ENCODE assay signal across 24 cellular contexts in the genomic region with DNA sequence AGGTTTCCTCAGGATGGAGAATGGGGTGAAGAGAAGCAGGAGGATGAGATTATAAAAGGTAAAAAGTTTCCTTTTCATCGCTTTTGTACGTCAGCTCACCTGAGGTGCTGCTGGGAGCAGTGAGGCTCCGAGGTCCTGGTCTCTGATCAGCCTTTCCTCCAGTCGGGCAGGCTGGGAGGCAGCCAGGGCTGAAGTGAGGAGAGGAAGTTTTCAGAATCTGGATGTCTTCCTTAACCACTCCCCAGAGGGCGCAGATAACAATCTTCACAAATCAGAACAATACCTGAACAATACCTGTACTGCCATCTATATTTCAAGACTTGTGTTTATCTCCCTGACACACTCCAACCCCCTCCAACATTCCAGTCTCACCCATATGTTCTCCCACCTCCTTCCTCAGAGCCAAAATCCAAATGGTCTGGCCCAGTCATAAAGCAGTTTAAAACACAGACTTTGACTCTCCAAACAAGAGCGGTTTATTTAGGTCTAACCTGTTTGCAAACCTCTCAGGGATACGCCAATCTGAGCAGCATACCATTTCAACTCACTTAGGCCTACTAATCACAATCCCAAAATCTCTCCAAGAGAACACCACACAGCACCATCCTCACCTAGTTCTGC. TPM values are rescaled to one million over a fixed set of nuclear protein-coding genes. Genes with fewer than 3 reads are reported as not detected.
DNase-seq lines count a peak whose midpoint lies in the region; ATAC-seq, FAIRE-seq and TF ChIP-seq lines count a peak whose summit lies in the region.
"Had no signal": no experiment of that assay in that cellular context is flagged by ENCODE, and none has a peak within 500 bp of the region (broad histone marks: within the 10 kb centered on the region; RNA-seq: fewer than 3 reads in every experiment).

No MANE protein-coding gene starts in this region.

- peaks cover 60% of the 10 kb centered on the region for H3K36me3 Mint-ChIP-seq in activated T-helper 17 cell treated with anti-CD3 and anti-CD28 coated beads, Interleukin-2, amount 50 U/mL, for 72 hours (ENCODE audit: low read depth)

- DNase-seq in keratinocyte (ENCODE audit: low read depth, low spot score) = no peak
- DNase-seq in prostate gland (ENCODE audit: low spot score) = no peak
- DNase-seq in HPDE6-E6E7 (ENCODE audit: extremely low spot score) = no peak
- DNase-seq in CD1c-positive myeloid dendritic cell (ENCODE audit: extremely low spot score) = no peak
- DNase-seq in iPS-NIHi7 (ENCODE audit: extremely low spot score) = no peak
- DNase-seq: CD4-positive, alpha-beta memory T cell; COR-L47; DMS53; Kasumi-1; NCI-H1105 treated with DMSO at 0.1 percent for 48 hours; NCI-H146; NCI-H1930; NCI-H446; NCI-H524 treated with DMSO at 0.1 percent for 48 hours; NCI-H774; PC-3 had no signal

- H3K4me1 ChIP-seq in HUES48 (ENCODE audit: control insufficient read depth, insufficient read depth, low read length) = peaks cover 33% of the 10 kb centered on the region
- H3K4me1 ChIP-seq in keratinocyte (ENCODE audit: control insufficient read depth, extremely low read depth, insufficient read depth, low read length) = no peaks in the 10 kb centered on the region
- H3K4me1 ChIP-seq in prostate gland (replicated peaks) = peaks cover 8% of the 10 kb centered on the region
- H3K4me1 ChIP-seq: SJSA1 had no signal

- H3K4me3 Mint-ChIP-seq in activated T-helper 17 cell treated with anti-CD3 and anti-CD28 coated beads, Interleukin-2, amount 50 U/mL, for 72 hours = no peak overlapping the region

- H3K4me1 Mint-ChIP-seq in activated T-helper 17 cell treated with anti-CD3 and anti-CD28 coated beads, Interleukin-2, amount 50 U/mL, for 72 hours = no peaks in the 10 kb centered on the region

- no peaks in the 10 kb centered on the region for H3K9me3 Mint-ChIP-seq in activated T-helper 17 cell treated with anti-CD3 and anti-CD28 coated beads, Interleukin-2, amount 50 U/mL, for 72 hours
- H3K9me3 Mint-ChIP-seq: CD4-positive, alpha-beta memory T cell had no signal

- no peaks in the 10 kb centered on the region for H3K27me3 Mint-ChIP-seq in activated T-helper 17 cell treated with anti-CD3 and anti-CD28 coated beads, Interleukin-2, amount 50 U/mL, for 72 hours
- H3K27me3 Mint-ChIP-seq: CD4-positive, alpha-beta memory T cell had no signal

- peaks cover 18% of the 10 kb centered on the region for H3K36me3 ChIP-seq in HUES48 (ENCODE audit: control insufficient read depth, insufficient read depth, low read length)
- peaks cover 0 to 9% of the 10 kb centered on the region in 2 experiments for H3K36me3 ChIP-seq in keratinocyte (ENCODE audit: control insufficient read depth in 2 of 2, extremely low read depth in 1 of 2, insufficient read depth in 2 of 2, low read length in 2 of 2)
- no peaks in the 10 kb centered on the region for H3K36me3 ChIP-seq in prostate gland

- no peaks in the 10 kb centered on the region for H4K20me1 ChIP-seq in keratinocyte (ENCODE audit: control insufficient read depth, extremely low read depth, insufficient read depth, low read length)
- H4K20me1 ChIP-seq: BLaER1 had no signal

- H3K9ac ChIP-seq in HUES48 (ENCODE audit: low read depth, low read length) (no peak overlapping the region), keratinocyte (ENCODE audit: control insufficient read depth, extremely low read depth, insufficient read depth, low read length) (no peak overlapping the region)
- H3K9ac ChIP-seq: BLaER1 had no signal

- H3K4me3 ChIP-seq in HUES48 (ENCODE audit: low read depth, low read length) (no peak overlapping the region), keratinocyte (ENCODE audit: control insufficient read depth in 2 of 3, extremely low read depth in 1 of 3, insufficient read depth in 2 of 3, low read depth in 1 of 3, low read length in 3 of 3) (no peak overlapping the region), prostate gland (no peak overlapping the region)
- H3K4me3 ChIP-seq: BLaER1, K562, SJSA1 had no signal

- TF ChIP-seq POLR2A in prostate gland (IDR thresholded peaks at IDR 0.05) = no peak

- no peaks in the 10 kb centered on the region for H3K27me3 ChIP-seq in HUES48 (ENCODE audit: control insufficient read depth, insufficient read depth, low read length)
- no peaks in the 10 kb centered on the region for H3K27me3 ChIP-seq in keratinocyte (ENCODE audit: control insufficient read depth, extremely low read depth, insufficient read depth, low read length)
- no peaks in the 10 kb centered on the region for H3K27me3 ChIP-seq in prostate gland (replicated peaks; ENCODE audit: insufficient read depth)
- H3K27me3 ChIP-seq: BLaER1, SJSA1 had no signal

- no peak overlapping the region for H3K4me2 ChIP-seq in keratinocyte (ENCODE audit: control insufficient read depth, extremely low read depth, insufficient read depth, low read depth, low read length)
- H3K4me2 ChIP-seq: BLaER1 had no signal

- no peak for ATAC-seq in activated T-helper 17 cell treated with anti-CD3 and anti-CD28 coated beads, Interleukin-2, amount 50 U/mL, for 72 hours (replicated peaks)
- ATAC-seq in GM18517 (IDR thresholded peaks at IDR 0.05; ENCODE audit: unreplicated experiment) = no peak
- ATAC-seq: K562, PC-3 had no signal

- intact Hi-C loops in prostate gland (cut with DNase I) = loop anchor here (10.0 kb wide), 1 partner anchor 1256 kb away; the partner anchor contains the start of gene TMEM220

- H3K27ac ChIP-seq in HUES48 (ENCODE audit: low read depth, low read length) = peak overlapping the region; percentile 46
- H3K27ac ChIP-seq in keratinocyte (ENCODE audit: control insufficient read depth, insufficient read depth, low read length) = no peak overlapping the region
- H3K27ac ChIP-seq in prostate gland = peak overlapping the region; percentile 10 to 52
- H3K27ac ChIP-seq: BLaER1, HL-60, SJSA1 had no signal

- H3K9me3 ChIP-seq in HUES48 (ENCODE audit: control insufficient read depth, insufficient read depth, low read length) (no peaks in the 10 kb centered on the region), keratinocyte (ENCODE audit: control insufficient read depth, low read depth, low read length) (no peaks in the 10 kb centered on the region), prostate gland (no peaks in the 10 kb centered on the region)
- H3K9me3 ChIP-seq: BLaER1, SJSA1 had no signal

- peaks cover 2% of the 10 kb centered on the region for H3K79me2 ChIP-seq in keratinocyte (ENCODE audit: control insufficient read depth, insufficient read depth, low read length)

- FAIRE-seq in keratinocyte (lab: Jason Lieb, UNC) = peak; percentile 63
- FAIRE-seq: GM18507, K562 had no signal

- WGBS in prostate gland = 48% methylated on average over 7 of the region's 7 CpGs

- H3K9me1 ChIP-seq in keratinocyte (ENCODE audit: control insufficient read depth, extremely low read depth, insufficient read depth, low read length) = no peaks in the 10 kb centered on the region

- TF ChIP-seq CTCF in keratinocyte (optimal IDR thresholded peaks at IDR 0.05 in 1 of 3, IDR thresholded peaks at IDR 0.05 in 1 of 3, conservative IDR thresholded peaks at IDR 0.05 in 1 of 3; ENCODE audit: extremely low read depth in 1 of 3, insufficient read depth in 2 of 3, low read length in 3 of 3) = no peak
- TF ChIP-seq CTCF in prostate gland (IDR thresholded peaks at IDR 0.05) = no peak

- dilution Hi-C loops in keratinocyte (cut with MboI; ENCODE audit: extremely low pct_ligation_motif_present, low sequenced_read_pairs) = no loop called here

- H3K27ac Mint-ChIP-seq in activated T-helper 17 cell treated with anti-CD3 and anti-CD28 coated beads, Interleukin-2, amount 50 U/mL, for 72 hours = peak overlapping the region; percentile 44

- peak overlapping the region; percentile 8 for H2AFZ ChIP-seq in keratinocyte (ENCODE audit: control insufficient read depth, low read length)

RNA-seq across cellular contexts. Expression of gene ZNF18, which starts 6.8 kb away (rescaled TPM):
- 1 to 10 TPM; 5.1 to 5.7 TPM for total RNA-seq in activated T-helper 17 cell treated with anti-CD3 and anti-CD28 coated beads, Interleukin-2, amount 50 U/mL, for 72 hours
- 6.3 to 8.4 TPM (median 7.7 TPM) in 3 replicates for polyA plus RNA-seq in keratinocyte
- 3.3 TPM for polyA plus RNA-seq in keratinocyte (2011; ENCODE audit: low read depth)
- polyA plus RNA-seq in keratinocyte (2011; cell fraction: cytosol; rRNA removed) = 3.4 and 5.6 TPM in 2 replicates
- polyA plus RNA-seq in keratinocyte (2011; cell fraction: nucleus; rRNA removed) = 13.7 TPM in 2 replicates
- polyA plus RNA-seq in keratinocyte (2012; ENCODE audit: low replicate concordance) = 4.7 and 6.9 TPM in 2 replicates
- 3.6 to 6.8 TPM (median 6.5 TPM) in 3 replicates for polyA minus RNA-seq in keratinocyte
- polyA minus RNA-seq in keratinocyte (2011; cell fraction: cytosol; rRNA and poly(A)+ RNA removed) = 4.2 TPM
- polyA minus RNA-seq in keratinocyte (2011; cell fraction: nucleus; rRNA and poly(A)+ RNA removed) = 5.3 and 9.8 TPM in 2 replicates
- total RNA-seq in prostate gland = 10 to 100 TPM; 11.8 to 13.3 TPM

RNA-seq across cellular contexts. Expression of gene MAP2K4, which starts 30.2 kb away (rescaled TPM):
- 10 to 100 TPM; 22.1 to 22.7 TPM for total RNA-seq in activated T-helper 17 cell treated with anti-CD3 and anti-CD28 coated beads, Interleukin-2, amount 50 U/mL, for 72 hours
- polyA plus RNA-seq in keratinocyte = 27.7 to 37.3 TPM (median 28.7 TPM) in 3 replicates
- 107 TPM for polyA plus RNA-seq in keratinocyte (2011; ENCODE audit: low read depth)
- 20.5 and 41.7 TPM in 2 replicates for polyA plus RNA-seq in keratinocyte (2011; cell fraction: cytosol; rRNA removed)
- 25.1 and 27.6 TPM in 2 replicates for polyA plus RNA-seq in keratinocyte (2011; cell fraction: nucleus; rRNA removed)
- polyA plus RNA-seq in keratinocyte (2012; ENCODE audit: low replicate concordance) = 23.8 and 24.2 TPM in 2 replicates
- polyA minus RNA-seq in keratinocyte = 9.7 to 56.5 TPM (median 36.9 TPM) in 3 replicates
- 28.8 TPM for polyA minus RNA-seq in keratinocyte (2011; cell fraction: cytosol; rRNA and poly(A)+ RNA removed)
- 24.4 and 44.0 TPM in 2 replicates for polyA minus RNA-seq in keratinocyte (2011; cell fraction: nucleus; rRNA and poly(A)+ RNA removed)
- total RNA-seq in prostate gland = 10 to 100 TPM; 26.2 to 42.1 TPM
